In the genomic region with DNA sequence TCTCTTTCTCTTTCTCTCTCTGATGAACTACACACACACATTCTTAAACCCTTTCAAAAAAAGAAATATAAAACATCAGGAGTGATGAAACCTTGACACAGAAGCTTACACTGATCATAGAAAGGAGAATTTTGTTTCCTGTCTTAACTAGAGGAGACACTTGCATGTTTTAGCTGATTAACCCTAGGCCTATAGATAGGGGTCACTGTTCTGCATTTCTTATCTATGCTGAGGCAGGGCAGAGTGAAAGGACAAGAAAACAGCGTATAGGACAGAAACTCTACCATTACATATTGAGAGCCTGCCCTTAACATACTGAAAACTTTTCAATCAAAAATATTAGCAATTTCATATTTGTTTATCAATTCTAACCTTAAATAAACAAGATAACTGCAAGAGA, we compare ENCODE assay signal across 17 cellular contexts.
DNase-seq lines count a peak whose midpoint lies in the region; ATAC-seq, FAIRE-seq and TF ChIP-seq lines count a peak whose summit lies in the region.
"Had no signal": no experiment of that assay in that cellular context is flagged by ENCODE, and none has a peak within 500 bp of the region (broad histone marks: within the 10 kb centered on the region; RNA-seq: fewer than 3 reads in every experiment).

No MANE protein-coding gene starts in this region.

- H3K9ac ChIP-seq in H9 (ENCODE audit: extremely low read depth, insufficient read length, low read length) (no peak overlapping the region), OCI-LY3 (ENCODE audit: low read length) (no peak overlapping the region), H1 (replicated peaks in 1 of 4; ENCODE audit: extremely low read depth in 1 of 4, low read depth in 3 of 4, low read length in 3 of 4) (no peak overlapping the region), neuronal stem cell (ENCODE audit: low read depth, low read length, poor library complexity) (no peak overlapping the region)
- H3K9ac ChIP-seq: KMS-11 had no signal

- H2BK20ac ChIP-seq in H9 (ENCODE audit: low read depth, low read length, poor library complexity, severe bottlenecking) (no peak overlapping the region), H1 (ENCODE audit: low read length) (no peak overlapping the region)

- H4K5ac ChIP-seq in H9 (ENCODE audit: insufficient read length, low read depth, low read length) (no peak overlapping the region), H1 (ENCODE audit: insufficient read length, low read depth, low read length) (peak overlapping the region; percentile 98)

- no peak overlapping the region for H3K4me2 ChIP-seq in H9 (ENCODE audit: insufficient read depth, insufficient read length, low read length)
- no peak overlapping the region for H3K4me2 ChIP-seq in OCI-LY3 (ENCODE audit: low read length)
- H3K4me2 ChIP-seq in H1 (ENCODE audit: insufficient read depth in 1 of 2, low read depth in 2 of 2, low read length in 2 of 2), result no peak overlapping the region
- H3K4me2 ChIP-seq in neuronal stem cell (ENCODE audit: insufficient read depth, low read length, poor library complexity, severe bottlenecking), result no peak overlapping the region
- H3K4me2 ChIP-seq: KMS-11 had no signal

- H4K20me1 ChIP-seq in H9 (ENCODE audit: control insufficient read depth, insufficient read depth, insufficient read length) (no peaks in the 10 kb centered on the region), OCI-LY3 (ENCODE audit: insufficient read depth, low read length) (no peaks in the 10 kb centered on the region), H1 (replicated peaks in 1 of 2; ENCODE audit: control insufficient read depth in 1 of 2, insufficient read depth in 2 of 2, low read length in 2 of 2) (no peaks in the 10 kb centered on the region)

- peaks cover 3 to 12% of the 10 kb centered on the region in 2 experiments; a peak in 4 of 5 replicates for H3K9me3 Mint-ChIP-seq in H9

- H2BK12ac ChIP-seq in H9 (ENCODE audit: insufficient read length, low read depth, low read length) (no peak overlapping the region), H1 (ENCODE audit: low read depth, low read length) (no peak overlapping the region), neuronal stem cell (ENCODE audit: low read length) (no peak overlapping the region)

- no peak for TF ChIP-seq EP300 in H1 (IDR thresholded peaks at IDR 0.05; ENCODE audit: borderline replicate concordance in 1 of 2, low read depth in 2 of 2, low read length in 2 of 2)

- ATAC-seq in HG02623 (IDR thresholded peaks at IDR 0.05; ENCODE audit: unreplicated experiment), result no peak
- ATAC-seq in GM18502 (IDR thresholded peaks at IDR 0.05; ENCODE audit: poor library complexity, unreplicated experiment), result no peak
- ATAC-seq: activated T-cell treated with anti-CD3 and anti-CD28 coated beads, Interleukin-2, amount 50 U/mL, for 72 hours had no signal

- no peaks in the 10 kb centered on the region for H3K27me3 ChIP-seq in H9 (ENCODE audit: insufficient read depth, low read length)
- H3K27me3 ChIP-seq in OCI-LY3 (ENCODE audit: low read depth, low read length), result no peaks in the 10 kb centered on the region
- H3K27me3 ChIP-seq in H1 (replicated peaks in 1 of 4; ENCODE audit: control insufficient read depth in 3 of 4, extremely low read depth in 1 of 4, insufficient read depth in 3 of 4, low read length in 3 of 4), result no peaks in the 10 kb centered on the region
- H3K27me3 ChIP-seq in neuronal stem cell (ENCODE audit: control insufficient read depth in 3 of 3, insufficient read depth in 3 of 3, low read depth in 1 of 3, low read length in 3 of 3), result no peaks in the 10 kb centered on the region

- H3K27ac Mint-ChIP-seq in H9, result peak overlapping the region in 2 of 3 experiments; percentile 78 to 89; a peak in 4 of 7 replicates
- H3K27ac Mint-ChIP-seq: activated T-cell treated with anti-CD3 and anti-CD28 coated beads, Interleukin-2, amount 50 U/mL, for 72 hours had no signal

- H3K4ac ChIP-seq in H9 (ENCODE audit: low read depth, low read length) (no peak overlapping the region), H1 (replicated peaks; ENCODE audit: insufficient read length, low read depth, low read length) (no peak overlapping the region), neuronal stem cell (ENCODE audit: low read length) (no peak overlapping the region)

- H3K4me3 Mint-ChIP-seq in H9, result no peak overlapping the region
- H3K4me3 Mint-ChIP-seq: activated T-cell treated with anti-CD3 and anti-CD28 coated beads, Interleukin-2, amount 50 U/mL, for 72 hours had no signal

- H3K18ac ChIP-seq in H9 (ENCODE audit: insufficient read length, low read depth, low read length), result no peak overlapping the region
- H3K18ac ChIP-seq in H1 (ENCODE audit: extremely low read depth, low read length), result no peak overlapping the region; the same call in 1 of the 2 replicates
- no peak overlapping the region for H3K18ac ChIP-seq in neuronal stem cell (ENCODE audit: low read length)

- no CpG with 5 or more reads among the region's 1 CpG for WGBS in H9 (ENCODE audit: extremely low coverage, insufficient read length, low lambda C conversion rate)
- 71% methylated on average over 1 of the region's 1 CpG; no CpG with 5 or more reads in 1 of the 2 experiments for WGBS in H1 (ENCODE audit: extremely low coverage in 1 of 2, insufficient coverage in 1 of 2, insufficient read length in 1 of 2, insufficient replicate concordance in 2 of 2, low coverage in 1 of 2, low lambda C conversion rate in 2 of 2, missing lambda C conversion rate in 1 of 2), 2 experiments
- whole genome bisulfite sequencing in neuronal stem cell (ENCODE audit: extremely low coverage in 2 of 2, insufficient read length in 2 of 2, insufficient replicate concordance in 1 of 2), 2 donors, result no CpG with 5 or more reads among the region's 1 CpG

- H3K4me1 Mint-ChIP-seq in H9, result peaks cover 2 to 6% of the 10 kb centered on the region in 2 experiments

- no peaks in the 10 kb centered on the region for H3K36me3 ChIP-seq in OCI-LY3 (replicated peaks; ENCODE audit: low read depth, low read length)
- no peaks in the 10 kb centered on the region for H3K36me3 ChIP-seq in H1 (ENCODE audit: control insufficient read depth in 2 of 4, insufficient read depth in 4 of 4, low read length in 3 of 4)
- no peaks in the 10 kb centered on the region for H3K36me3 ChIP-seq in neuronal stem cell (replicated peaks in 1 of 2; ENCODE audit: control insufficient read depth in 2 of 2, insufficient read depth in 2 of 2, low read length in 2 of 2)

- TF ChIP-seq CTCF in H9 (conservative IDR thresholded peaks at IDR 0.05) (peak; percentile 79), OCI-LY3 (IDR thresholded peaks at IDR 0.05; ENCODE audit: low read depth, low read length) (peak; percentile 32; the same call in 1 of the 2 replicates), H1 (IDR thresholded peaks at IDR 0.05; ENCODE audit: control extremely low read depth in 1 of 3, insufficient read depth in 1 of 3, low read depth in 1 of 3, low read length in 3 of 3) (peak in 2 of 3 experiments; percentile 42 to 68; a peak in 2 of 4 replicates)

- peaks cover 10 to 15% (median 14%) of the 10 kb centered on the region in 3 experiments for H3K36me3 Mint-ChIP-seq in H9 (ENCODE audit: insufficient read depth in 1 of 3, low read depth in 3 of 3)

- H3K79me2 ChIP-seq in H9 (ENCODE audit: insufficient read depth, low read length), result no peaks in the 10 kb centered on the region
- H3K79me2 ChIP-seq in OCI-LY3 (ENCODE audit: low read length), result no peaks in the 10 kb centered on the region
- H3K79me2 ChIP-seq in H1 (ENCODE audit: control insufficient read depth in 1 of 2, insufficient read depth in 2 of 2, low read length in 2 of 2), result no peaks in the 10 kb centered on the region

- H3K23ac ChIP-seq in H9 (ENCODE audit: insufficient read length, low read depth, low read length) (no peak overlapping the region), H1 (ENCODE audit: insufficient read length) (no peak overlapping the region), neuronal stem cell (ENCODE audit: low read depth, low read length, poor library complexity) (no peak overlapping the region)

- H3K9me3 ChIP-seq in H9 (ENCODE audit: control insufficient read depth, low read depth, low read length) (no peaks in the 10 kb centered on the region), OCI-LY3 (ENCODE audit: insufficient read depth, low read length) (no peaks in the 10 kb centered on the region), H1 (ENCODE audit: insufficient read depth in 2 of 2, low read depth in 1 of 2, low read length in 1 of 2) (peaks cover 0 to 8% of the 10 kb centered on the region in 2 experiments; a peak in 1 of 4 replicates), neuronal stem cell (replicated peaks in 1 of 2; ENCODE audit: control insufficient read depth in 2 of 2, insufficient read depth in 1 of 2, low read depth in 1 of 2, low read length in 2 of 2) (peaks cover 0 to 8% of the 10 kb centered on the region in 2 donors)

- no peak overlapping the region for H2BK5ac ChIP-seq in H9 (ENCODE audit: insufficient read length, low read length)
- H2BK5ac ChIP-seq in H1 (ENCODE audit: low read depth, low read length), result no peak overlapping the region
- no peak overlapping the region for H2BK5ac ChIP-seq in neuronal stem cell (ENCODE audit: low read length)

- H4K91ac ChIP-seq in H9 (ENCODE audit: insufficient read length, low read depth, low read length) (no peak overlapping the region), H1 (replicated peaks; ENCODE audit: insufficient read length, low read length) (no peak overlapping the region), neuronal stem cell (ENCODE audit: low read depth, low read length, poor library complexity) (no peak overlapping the region)

- no peak overlapping the region for H3K4me3 ChIP-seq in OCI-LY3 (ENCODE audit: low read length)
- H3K4me3 ChIP-seq in H1 (ENCODE audit: extremely low read depth in 1 of 4, insufficient read depth in 2 of 4, low read depth in 3 of 4, low read length in 4 of 4), result no peak overlapping the region
- H3K4me3 ChIP-seq in neuronal stem cell (ENCODE audit: low read length in 2 of 2), result no peak overlapping the region

- H3K14ac ChIP-seq in H9 (ENCODE audit: insufficient read depth, low read length), result no peak overlapping the region
- H3K14ac ChIP-seq in H1 (ENCODE audit: insufficient read length), result no peak overlapping the region
- H3K14ac ChIP-seq in neuronal stem cell (ENCODE audit: low read length), result no peak overlapping the region

- H3K23me2 ChIP-seq in H9 (ENCODE audit: insufficient read length, low read depth, low read length, poor library complexity, severe bottlenecking) (no peaks in the 10 kb centered on the region), H1 (ENCODE audit: low read depth, low read length) (no peaks in the 10 kb centered on the region)

- H3K56ac ChIP-seq in H9 (ENCODE audit: insufficient read length, low read depth, low read length), result no peak overlapping the region
- no peak overlapping the region for H3K56ac ChIP-seq in H1 (replicated peaks; ENCODE audit: insufficient read length, low read depth, low read length)

- H2AK5ac ChIP-seq in H9 (ENCODE audit: insufficient read length, low read length) (no peak overlapping the region), H1 (ENCODE audit: low read depth, low read length) (no peak overlapping the region), neuronal stem cell (ENCODE audit: low read depth, low read length) (no peak overlapping the region)

- H3K27me3 Mint-ChIP-seq in H9 (ENCODE audit: low read depth), result no peaks in the 10 kb centered on the region

- no peak overlapping the region for H3T11ph ChIP-seq in H9 (ENCODE audit: low read length)

- TF ChIP-seq POLR2A in H1 (IDR thresholded peaks at IDR 0.05; ENCODE audit: control extremely low read depth in 1 of 2, low read depth in 2 of 2, low read length in 2 of 2), result no peak

- H2BK120ac ChIP-seq in H9 (ENCODE audit: low read depth, low read length, poor library complexity, severe bottlenecking) (no peak overlapping the region), H1 (replicated peaks; ENCODE audit: low read depth, low read length) (no peak overlapping the region), neuronal stem cell (ENCODE audit: low read depth, low read length) (no peak overlapping the region)

- H3K4me1 ChIP-seq in H9 (ENCODE audit: insufficient read depth, low read length) (no peaks in the 10 kb centered on the region), OCI-LY3 (ENCODE audit: low read length) (no peaks in the 10 kb centered on the region), H1 (replicated peaks in 1 of 4; ENCODE audit: control insufficient read depth in 3 of 4, insufficient read depth in 4 of 4, low read length in 3 of 4) (peaks cover 0 to 3% (median 0%) of the 10 kb centered on the region in 4 experiments; a peak in 1 of 7 replicates), neuronal stem cell (ENCODE audit: control insufficient read depth in 2 of 2, insufficient read depth in 1 of 2, low read depth in 1 of 2, low read length in 2 of 2) (no peaks in the 10 kb centered on the region)

- H2AFZ ChIP-seq in H9 (ENCODE audit: low read length), result no peak overlapping the region
- H2AFZ ChIP-seq in OCI-LY3 (ENCODE audit: low read depth, low read length), result peak overlapping the region; percentile 46; the same call in 1 of the 2 replicates
- no peak overlapping the region for H2AFZ ChIP-seq in H1 (ENCODE audit: low read length)
- peak overlapping the region; percentile 60 for H2AFZ ChIP-seq in neuronal stem cell (ENCODE audit: low read length)

- H3K27ac ChIP-seq in H9 (ENCODE audit: insufficient read length, low read depth, low read length) (no peak overlapping the region), OCI-LY3 (ENCODE audit: low read length) (no peak overlapping the region), H1 (ENCODE audit: low read depth, low read length) (no peak overlapping the region), neuronal stem cell (replicated peaks; ENCODE audit: low read length) (no peak overlapping the region)
- H3K27ac ChIP-seq: KMS-11 had no signal

- no peak overlapping the region for H4K8ac ChIP-seq in H9 (replicated peaks; ENCODE audit: insufficient read length, low read depth, low read length)
- H4K8ac ChIP-seq in H1 (ENCODE audit: extremely low read depth, insufficient read depth, low read length), result no peak overlapping the region
- no peak overlapping the region for H4K8ac ChIP-seq in neuronal stem cell (ENCODE audit: low read depth, low read length)

- CTCF ChIA-PET in H1 (lab: Charles Lee; ENCODE audit: partially characterized antibody), result interaction anchor here (0.6 to 2.2 kb wide), 21 partner anchors 8 to 1811 kb away, joined by 3 to 11 read pairs (median 3); no protein-coding TSS in a partner anchor

- FAIRE-seq in H1 (lab: Jason Lieb, UNC), result peak; percentile 91
- FAIRE-seq: islet of Langerhans had no signal

- POLR2A ChIA-PET in H1 (lab: Charles Lee; ENCODE audit: partially characterized antibody), result no interaction called here

- H3K79me1 ChIP-seq in H9 (ENCODE audit: insufficient read depth, low read depth, low read length, poor library complexity, severe bottlenecking), result no peaks in the 10 kb centered on the region
- no peaks in the 10 kb centered on the region for H3K79me1 ChIP-seq in H1 (ENCODE audit: low read depth, low read length)
- H3K79me1 ChIP-seq in neuronal stem cell (ENCODE audit: low read depth, low read length), result no peaks in the 10 kb centered on the region

- peak; percentile 50 to 64 for TF ChIP-seq RAD21 in H1 (IDR thresholded peaks at IDR 0.05 in 1 of 2, conservative IDR thresholded peaks at IDR 0.05 in 1 of 2; ENCODE audit: low read depth in 2 of 2, low read length in 2 of 2)

- DNase-seq in H9 (no peak), H1 (ENCODE audit: low read depth in 1 of 2, low spot score in 2 of 2) (no peak), neuronal stem cell (ENCODE audit: low spot score) (no peak), SHP77 treated with DMSO at 0.1 percent for 48 hours (lab: John Stamatoyannopoulos, UW) (no peak), hippocampal formation (lab: John Stamatoyannopoulos, UW) (no peak)
- DNase-seq: activated CD4-positive, alpha-beta T cell treated with anti-CD3 and anti-CD28 coated beads, Interleukin-2, amount 50 U/mL, for 48 hours; activated T-cell treated with anti-CD3 and anti-CD28 coated beads, Interleukin-2, amount 50 U/mL, for 72 hours; C1 segment of cervical spinal cord; NCI-H1930; NCI-H748 treated with DMSO at 0.1 percent for 48 hours; SHP77; T1000 had no signal

- H2BK15ac ChIP-seq in H9 (ENCODE audit: low read depth, low read length) (no peak overlapping the region), H1 (ENCODE audit: low read length) (no peak overlapping the region), neuronal stem cell (ENCODE audit: low read length) (no peak overlapping the region)

Comparison
In these comparisons a context has a peak if more than half of its experiments do, and no peak if none do; other contexts are left out.
1. H2AFZ ChIP-seq: peak in OCI-LY3 (single experiment) and neuronal stem cell (single experiment); none in H9 (single experiment) and H1 (single experiment).
2. Peak in every context shown above with its lines, with median percentiles within 50 percentile points of each other: CTCF ChIP-seq.